ENCODE assay signal across 1 cellular context in genomic region chr4:159297088-159297487, GRCh38.
TF ChIP-seq lines count a peak whose summit lies in the region.

No MANE protein-coding gene starts in this region.

TF ChIP-seq in GM23338, 12 proteins besides CTCF, POLR2A, EP300 and RAD21:
- TF ChIP-seq, protein P1, sequence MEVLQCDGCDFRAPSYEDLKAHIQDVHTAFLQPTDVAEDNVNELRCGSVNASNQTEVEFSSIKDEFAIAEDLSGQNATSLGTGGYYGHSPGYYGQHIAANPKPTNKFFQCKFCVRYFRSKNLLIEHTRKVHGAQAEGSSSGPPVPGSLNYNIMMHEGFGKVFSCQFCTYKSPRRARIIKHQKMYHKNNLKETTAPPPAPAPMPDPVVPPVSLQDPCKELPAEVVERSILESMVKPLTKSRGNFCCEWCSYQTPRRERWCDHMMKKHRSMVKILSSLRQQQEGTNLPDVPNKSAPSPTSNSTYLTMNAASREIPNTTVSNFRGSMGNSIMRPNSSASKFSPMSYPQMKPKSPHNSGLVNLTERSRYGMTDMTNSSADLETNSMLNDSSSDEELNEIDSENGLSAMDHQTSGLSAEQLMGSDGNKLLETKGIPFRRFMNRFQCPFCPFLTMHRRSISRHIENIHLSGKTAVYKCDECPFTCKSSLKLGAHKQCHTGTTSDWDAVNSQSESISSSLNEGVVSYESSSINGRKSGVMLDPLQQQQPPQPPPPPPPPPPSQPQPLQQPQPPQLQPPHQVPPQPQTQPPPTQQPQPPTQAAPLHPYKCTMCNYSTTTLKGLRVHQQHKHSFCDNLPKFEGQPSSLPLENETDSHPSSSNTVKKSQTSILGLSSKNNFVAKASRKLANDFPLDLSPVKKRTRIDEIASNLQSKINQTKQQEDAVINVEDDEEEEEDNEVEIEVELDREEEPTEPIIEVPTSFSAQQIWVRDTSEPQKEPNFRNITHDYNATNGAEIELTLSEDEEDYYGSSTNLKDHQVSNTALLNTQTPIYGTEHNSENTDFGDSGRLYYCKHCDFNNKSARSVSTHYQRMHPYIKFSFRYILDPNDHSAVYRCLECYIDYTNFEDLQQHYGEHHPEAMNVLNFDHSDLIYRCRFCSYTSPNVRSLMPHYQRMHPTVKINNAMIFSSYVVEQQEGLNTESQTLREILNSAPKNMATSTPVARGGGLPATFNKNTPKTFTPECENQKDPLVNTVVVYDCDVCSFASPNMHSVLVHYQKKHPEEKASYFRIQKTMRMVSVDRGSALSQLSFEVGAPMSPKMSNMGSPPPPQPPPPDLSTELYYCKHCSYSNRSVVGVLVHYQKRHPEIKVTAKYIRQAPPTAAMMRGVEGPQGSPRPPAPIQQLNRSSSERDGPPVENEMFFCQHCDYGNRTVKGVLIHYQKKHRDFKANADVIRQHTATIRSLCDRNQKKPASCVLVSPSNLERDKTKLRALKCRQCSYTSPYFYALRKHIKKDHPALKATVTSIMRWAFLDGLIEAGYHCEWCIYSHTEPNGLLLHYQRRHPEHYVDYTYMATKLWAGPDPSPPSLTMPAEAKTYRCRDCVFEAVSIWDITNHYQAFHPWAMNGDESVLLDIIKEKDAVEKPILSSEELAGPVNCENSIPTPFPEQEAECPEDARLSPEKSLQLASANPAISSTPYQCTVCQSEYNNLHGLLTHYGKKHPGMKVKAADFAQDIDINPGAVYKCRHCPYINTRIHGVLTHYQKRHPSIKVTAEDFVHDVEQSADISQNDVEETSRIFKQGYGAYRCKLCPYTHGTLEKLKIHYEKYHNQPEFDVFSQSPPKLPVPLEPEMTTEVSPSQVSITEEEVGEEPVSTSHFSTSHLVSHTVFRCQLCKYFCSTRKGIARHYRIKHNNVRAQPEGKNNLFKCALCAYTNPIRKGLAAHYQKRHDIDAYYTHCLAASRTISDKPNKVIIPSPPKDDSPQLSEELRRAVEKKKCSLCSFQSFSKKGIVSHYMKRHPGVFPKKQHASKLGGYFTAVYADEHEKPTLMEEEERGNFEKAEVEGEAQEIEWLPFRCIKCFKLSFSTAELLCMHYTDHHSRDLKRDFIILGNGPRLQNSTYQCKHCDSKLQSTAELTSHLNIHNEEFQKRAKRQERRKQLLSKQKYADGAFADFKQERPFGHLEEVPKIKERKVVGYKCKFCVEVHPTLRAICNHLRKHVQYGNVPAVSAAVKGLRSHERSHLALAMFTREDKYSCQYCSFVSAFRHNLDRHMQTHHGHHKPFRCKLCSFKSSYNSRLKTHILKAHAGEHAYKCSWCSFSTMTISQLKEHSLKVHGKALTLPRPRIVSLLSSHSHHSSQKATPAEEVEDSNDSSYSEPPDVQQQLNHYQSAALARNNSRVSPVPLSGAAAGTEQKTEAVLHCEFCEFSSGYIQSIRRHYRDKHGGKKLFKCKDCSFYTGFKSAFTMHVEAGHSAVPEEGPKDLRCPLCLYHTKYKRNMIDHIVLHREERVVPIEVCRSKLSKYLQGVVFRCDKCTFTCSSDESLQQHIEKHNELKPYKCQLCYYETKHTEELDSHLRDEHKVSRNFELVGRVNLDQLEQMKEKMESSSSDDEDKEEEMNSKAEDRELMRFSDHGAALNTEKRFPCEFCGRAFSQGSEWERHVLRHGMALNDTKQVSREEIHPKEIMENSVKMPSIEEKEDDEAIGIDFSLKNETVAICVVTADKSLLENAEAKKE (CRISPR knock-in tag; IDR thresholded peaks at IDR 0.05), result no peak
